1 cellular context compared by ENCODE assay signal in genomic region chr19:50632151-50632835, GRCh38.
TF ChIP-seq lines count a peak whose summit lies in the region.

No MANE protein-coding gene starts in this region.

TF ChIP-seq in GM23338, 12 proteins besides CTCF, POLR2A, EP300 and RAD21 (continued from another document):
- TF ChIP-seq, protein P1, sequence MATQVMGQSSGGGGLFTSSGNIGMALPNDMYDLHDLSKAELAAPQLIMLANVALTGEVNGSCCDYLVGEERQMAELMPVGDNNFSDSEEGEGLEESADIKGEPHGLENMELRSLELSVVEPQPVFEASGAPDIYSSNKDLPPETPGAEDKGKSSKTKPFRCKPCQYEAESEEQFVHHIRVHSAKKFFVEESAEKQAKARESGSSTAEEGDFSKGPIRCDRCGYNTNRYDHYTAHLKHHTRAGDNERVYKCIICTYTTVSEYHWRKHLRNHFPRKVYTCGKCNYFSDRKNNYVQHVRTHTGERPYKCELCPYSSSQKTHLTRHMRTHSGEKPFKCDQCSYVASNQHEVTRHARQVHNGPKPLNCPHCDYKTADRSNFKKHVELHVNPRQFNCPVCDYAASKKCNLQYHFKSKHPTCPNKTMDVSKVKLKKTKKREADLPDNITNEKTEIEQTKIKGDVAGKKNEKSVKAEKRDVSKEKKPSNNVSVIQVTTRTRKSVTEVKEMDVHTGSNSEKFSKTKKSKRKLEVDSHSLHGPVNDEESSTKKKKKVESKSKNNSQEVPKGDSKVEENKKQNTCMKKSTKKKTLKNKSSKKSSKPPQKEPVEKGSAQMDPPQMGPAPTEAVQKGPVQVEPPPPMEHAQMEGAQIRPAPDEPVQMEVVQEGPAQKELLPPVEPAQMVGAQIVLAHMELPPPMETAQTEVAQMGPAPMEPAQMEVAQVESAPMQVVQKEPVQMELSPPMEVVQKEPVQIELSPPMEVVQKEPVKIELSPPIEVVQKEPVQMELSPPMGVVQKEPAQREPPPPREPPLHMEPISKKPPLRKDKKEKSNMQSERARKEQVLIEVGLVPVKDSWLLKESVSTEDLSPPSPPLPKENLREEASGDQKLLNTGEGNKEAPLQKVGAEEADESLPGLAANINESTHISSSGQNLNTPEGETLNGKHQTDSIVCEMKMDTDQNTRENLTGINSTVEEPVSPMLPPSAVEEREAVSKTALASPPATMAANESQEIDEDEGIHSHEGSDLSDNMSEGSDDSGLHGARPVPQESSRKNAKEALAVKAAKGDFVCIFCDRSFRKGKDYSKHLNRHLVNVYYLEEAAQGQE (IDR thresholded peaks at IDR 0.05; ENCODE audit: unreplicated experiment) = no peak
- TF ChIP-seq EZH2 (IDR thresholded peaks at IDR 0.05; ENCODE audit: low read depth, unreplicated experiment) (no peak), JUNB (IDR thresholded peaks at IDR 0.05; ENCODE audit: unreplicated experiment) (no peak), EZH2phosphoT487 (IDR thresholded peaks at IDR 0.05; ENCODE audit: unreplicated experiment) (no peak), ETS1 (IDR thresholded peaks at IDR 0.05) (no peak), STAT1 (IDR thresholded peaks at IDR 0.05; ENCODE audit: unreplicated experiment) (no peak), POLR2AphosphoS5 (IDR thresholded peaks at IDR 0.05; ENCODE audit: low read depth) (no peak), NANOG (IDR thresholded peaks at IDR 0.05; ENCODE audit: borderline replicate concordance) (no peak), CREB1 (CRISPR knock-in tag; IDR thresholded peaks at IDR 0.05; ENCODE audit: low read depth) (no peak), ZNF114 (CRISPR knock-in tag; IDR thresholded peaks at IDR 0.05) (no peak)
- TF ChIP-seq, protein P2, sequence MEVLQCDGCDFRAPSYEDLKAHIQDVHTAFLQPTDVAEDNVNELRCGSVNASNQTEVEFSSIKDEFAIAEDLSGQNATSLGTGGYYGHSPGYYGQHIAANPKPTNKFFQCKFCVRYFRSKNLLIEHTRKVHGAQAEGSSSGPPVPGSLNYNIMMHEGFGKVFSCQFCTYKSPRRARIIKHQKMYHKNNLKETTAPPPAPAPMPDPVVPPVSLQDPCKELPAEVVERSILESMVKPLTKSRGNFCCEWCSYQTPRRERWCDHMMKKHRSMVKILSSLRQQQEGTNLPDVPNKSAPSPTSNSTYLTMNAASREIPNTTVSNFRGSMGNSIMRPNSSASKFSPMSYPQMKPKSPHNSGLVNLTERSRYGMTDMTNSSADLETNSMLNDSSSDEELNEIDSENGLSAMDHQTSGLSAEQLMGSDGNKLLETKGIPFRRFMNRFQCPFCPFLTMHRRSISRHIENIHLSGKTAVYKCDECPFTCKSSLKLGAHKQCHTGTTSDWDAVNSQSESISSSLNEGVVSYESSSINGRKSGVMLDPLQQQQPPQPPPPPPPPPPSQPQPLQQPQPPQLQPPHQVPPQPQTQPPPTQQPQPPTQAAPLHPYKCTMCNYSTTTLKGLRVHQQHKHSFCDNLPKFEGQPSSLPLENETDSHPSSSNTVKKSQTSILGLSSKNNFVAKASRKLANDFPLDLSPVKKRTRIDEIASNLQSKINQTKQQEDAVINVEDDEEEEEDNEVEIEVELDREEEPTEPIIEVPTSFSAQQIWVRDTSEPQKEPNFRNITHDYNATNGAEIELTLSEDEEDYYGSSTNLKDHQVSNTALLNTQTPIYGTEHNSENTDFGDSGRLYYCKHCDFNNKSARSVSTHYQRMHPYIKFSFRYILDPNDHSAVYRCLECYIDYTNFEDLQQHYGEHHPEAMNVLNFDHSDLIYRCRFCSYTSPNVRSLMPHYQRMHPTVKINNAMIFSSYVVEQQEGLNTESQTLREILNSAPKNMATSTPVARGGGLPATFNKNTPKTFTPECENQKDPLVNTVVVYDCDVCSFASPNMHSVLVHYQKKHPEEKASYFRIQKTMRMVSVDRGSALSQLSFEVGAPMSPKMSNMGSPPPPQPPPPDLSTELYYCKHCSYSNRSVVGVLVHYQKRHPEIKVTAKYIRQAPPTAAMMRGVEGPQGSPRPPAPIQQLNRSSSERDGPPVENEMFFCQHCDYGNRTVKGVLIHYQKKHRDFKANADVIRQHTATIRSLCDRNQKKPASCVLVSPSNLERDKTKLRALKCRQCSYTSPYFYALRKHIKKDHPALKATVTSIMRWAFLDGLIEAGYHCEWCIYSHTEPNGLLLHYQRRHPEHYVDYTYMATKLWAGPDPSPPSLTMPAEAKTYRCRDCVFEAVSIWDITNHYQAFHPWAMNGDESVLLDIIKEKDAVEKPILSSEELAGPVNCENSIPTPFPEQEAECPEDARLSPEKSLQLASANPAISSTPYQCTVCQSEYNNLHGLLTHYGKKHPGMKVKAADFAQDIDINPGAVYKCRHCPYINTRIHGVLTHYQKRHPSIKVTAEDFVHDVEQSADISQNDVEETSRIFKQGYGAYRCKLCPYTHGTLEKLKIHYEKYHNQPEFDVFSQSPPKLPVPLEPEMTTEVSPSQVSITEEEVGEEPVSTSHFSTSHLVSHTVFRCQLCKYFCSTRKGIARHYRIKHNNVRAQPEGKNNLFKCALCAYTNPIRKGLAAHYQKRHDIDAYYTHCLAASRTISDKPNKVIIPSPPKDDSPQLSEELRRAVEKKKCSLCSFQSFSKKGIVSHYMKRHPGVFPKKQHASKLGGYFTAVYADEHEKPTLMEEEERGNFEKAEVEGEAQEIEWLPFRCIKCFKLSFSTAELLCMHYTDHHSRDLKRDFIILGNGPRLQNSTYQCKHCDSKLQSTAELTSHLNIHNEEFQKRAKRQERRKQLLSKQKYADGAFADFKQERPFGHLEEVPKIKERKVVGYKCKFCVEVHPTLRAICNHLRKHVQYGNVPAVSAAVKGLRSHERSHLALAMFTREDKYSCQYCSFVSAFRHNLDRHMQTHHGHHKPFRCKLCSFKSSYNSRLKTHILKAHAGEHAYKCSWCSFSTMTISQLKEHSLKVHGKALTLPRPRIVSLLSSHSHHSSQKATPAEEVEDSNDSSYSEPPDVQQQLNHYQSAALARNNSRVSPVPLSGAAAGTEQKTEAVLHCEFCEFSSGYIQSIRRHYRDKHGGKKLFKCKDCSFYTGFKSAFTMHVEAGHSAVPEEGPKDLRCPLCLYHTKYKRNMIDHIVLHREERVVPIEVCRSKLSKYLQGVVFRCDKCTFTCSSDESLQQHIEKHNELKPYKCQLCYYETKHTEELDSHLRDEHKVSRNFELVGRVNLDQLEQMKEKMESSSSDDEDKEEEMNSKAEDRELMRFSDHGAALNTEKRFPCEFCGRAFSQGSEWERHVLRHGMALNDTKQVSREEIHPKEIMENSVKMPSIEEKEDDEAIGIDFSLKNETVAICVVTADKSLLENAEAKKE (CRISPR knock-in tag; IDR thresholded peaks at IDR 0.05) = no peak
